Comparison of ENCODE assay signal across 9 cellular contexts in genomic region chr1:120179420-120180348, GRCh38. TPM values are rescaled to one million over a fixed set of nuclear protein-coding genes. Genes with fewer than 3 reads are reported as not detected.
A peak's percentile ranks its signal among the peaks of the same experiment; 100 is the strongest.
DNase-seq lines count a peak whose midpoint lies in the region; ATAC-seq and TF ChIP-seq lines count a peak whose summit lies in the region.
"Had no signal": no experiment of that assay in that cellular context is flagged by ENCODE, and none has a peak within 500 bp of the region (broad histone marks: within the 10 kb centered on the region; RNA-seq: fewer than 3 reads in every experiment).

No MANE protein-coding gene starts in this region.

- no peak overlapping the region for H3K4me3 Mint-ChIP-seq in Caco-2 (ENCODE audit: unreplicated experiment)
- H3K4me3 Mint-ChIP-seq: central memory CD8-positive, alpha-beta T cell had no signal

- CTCF ChIA-PET in Caco-2 (lab: Charles Lee): no interaction called here

- ATAC-seq in HG03520 (IDR thresholded peaks at IDR 0.05; ENCODE audit: unreplicated experiment): no peak

- H3K27ac Mint-ChIP-seq in Caco-2 (ENCODE audit: unreplicated experiment): no peak overlapping the region

- H3K36me3 ChIP-seq in tibial artery (no peaks in the 10 kb centered on the region), Caco-2 (ENCODE audit: control insufficient read depth, insufficient read depth, low read length) (no peaks in the 10 kb centered on the region)

- no peaks in the 10 kb centered on the region for H3K27me3 Mint-ChIP-seq in Caco-2 (ENCODE audit: insufficient read depth, unreplicated experiment)
- H3K27me3 Mint-ChIP-seq: central memory CD8-positive, alpha-beta T cell had no signal

- H3K27ac ChIP-seq in layer of hippocampus (ENCODE audit: low read depth, low read length) (peak overlapping the region; percentile 38), tibial artery (peak overlapping the region; percentile 68 to 80)

- TF ChIP-seq CTCF in tibial artery (IDR thresholded peaks at IDR 0.05) (no peak), Caco-2 (IDR thresholded peaks at IDR 0.05; ENCODE audit: insufficient read depth in 1 of 2, low read depth in 1 of 2, low read length in 1 of 2, severe bottlenecking in 1 of 2, unreplicated experiment in 1 of 2) (no peak)

- H3K4me1 ChIP-seq in tibial artery: peaks cover 0 to 29% (median 8%) of the 10 kb centered on the region in 4 donors
- no peaks in the 10 kb centered on the region; the same call in 1 of the 2 replicates for H3K4me1 ChIP-seq in Caco-2

- H3K9me3 ChIP-seq in tibial artery (no peaks in the 10 kb centered on the region), Caco-2 (no peaks in the 10 kb centered on the region)

- H3K4me1 Mint-ChIP-seq in Caco-2 (ENCODE audit: low read depth, unreplicated experiment): no peaks in the 10 kb centered on the region

- POLR2A ChIA-PET in Caco-2 (lab: Charles Lee): no interaction called here

- intact Hi-C loops in tibial artery (cut with DNase I; ENCODE audit: low total_unique reads): no loop called here
- intact Hi-C loops in Caco-2 (cut with micrococcal nuclease; ENCODE audit: unreplicated experiment): no loop called here

- no peaks in the 10 kb centered on the region for H3K9me3 Mint-ChIP-seq in Caco-2 (ENCODE audit: unreplicated experiment)
- H3K9me3 Mint-ChIP-seq: central memory CD8-positive, alpha-beta T cell had no signal

- DNase-seq in Ammon's horn (ENCODE audit: low spot score): peak; percentile 3
- peak; percentile 81 for DNase-seq in M059J (ENCODE audit: low read depth)
- DNase-seq in brain pericyte (ENCODE audit: low read depth, low spot score): peak; percentile 13
- no peak for DNase-seq in tibial artery
- DNase-seq in effector CD4-positive, alpha-beta T cell: no peak
- DNase-seq in Caco-2: no peak

- BruUV-seq in Caco-2 (replicated peaks; lab: Mats Ljungman, UMichigan): no TSS peak

- peaks cover 11% of the 10 kb centered on the region for H3K36me3 Mint-ChIP-seq in Caco-2 (ENCODE audit: insufficient read depth, unreplicated experiment)

- H3K4me3 ChIP-seq in tibial artery (peak overlapping the region; percentile 47 to 51), Caco-2 (ENCODE audit: low read depth, low read length) (no peak overlapping the region)

- H3K27me3 ChIP-seq in layer of hippocampus (ENCODE audit: control insufficient read depth, insufficient read depth, low read length) (no peaks in the 10 kb centered on the region), tibial artery (no peaks in the 10 kb centered on the region), Caco-2 (replicated peaks; ENCODE audit: control insufficient read depth, insufficient read depth, low read length) (no peaks in the 10 kb centered on the region)

RNA-seq across cellular contexts. Expression of gene SEC22B, which starts 3.4 kb away (rescaled TPM):
- total RNA-seq in M059J (2014; rRNA removed; shearing (Covaris generic)): 53.3 and 67.0 TPM in 2 replicates
- 21.2 and 25.8 TPM in 2 replicates for total RNA-seq in Caco-2 (2022)

Comparison
In these comparisons a context has a peak if more than half of its experiments do, and no peak if none do; other contexts are left out.
1. DNase-seq: peak in Ammon's horn (single experiment), M059J (single experiment) and brain pericyte (single experiment); none in tibial artery (0 of 2), effector CD4-positive, alpha-beta T cell (single experiment) and Caco-2 (0 of 2).